Comparison of ENCODE assay signal across 8 cellular contexts in genomic region chr1:229340496-229340895, GRCh38. TPM values are rescaled to one million over a fixed set of nuclear protein-coding genes. Genes with fewer than 3 reads are reported as not detected.
DNase-seq lines count a peak whose midpoint lies in the region; ATAC-seq and TF ChIP-seq lines count a peak whose summit lies in the region.

No MANE protein-coding gene starts in this region.

- H3K36me3 Mint-ChIP-seq in activated CD4-positive, alpha-beta T cell treated with anti-CD3 and anti-CD28 coated beads for 36 hours (ENCODE audit: low read depth): peaks cover 6% of the 10 kb centered on the region
- peaks cover under 1% of the 10 kb centered on the region for H3K36me3 Mint-ChIP-seq in progenitor cell of endocrine pancreas (ENCODE audit: insufficient read depth)

- peaks cover 2% of the 10 kb centered on the region for H3K9me3 Mint-ChIP-seq in activated CD4-positive, alpha-beta T cell treated with anti-CD3 and anti-CD28 coated beads for 36 hours (ENCODE audit: low read depth)
- no peaks in the 10 kb centered on the region for H3K9me3 Mint-ChIP-seq in progenitor cell of endocrine pancreas (ENCODE audit: low read depth)

- CTCF ChIA-PET in activated CD4-positive, alpha-beta T cell treated with anti-CD3 and anti-CD28 coated beads for 36 hours (lab: Charles Lee): interaction anchor here (0.6 to 1.0 kb wide), 4 partner anchors 9 to 1615 kb away, joined by 3 to 4 read pairs (median 3); no protein-coding TSS in a partner anchor
- CTCF ChIA-PET in HEK293T (lab: Yijun Ruan, JAX): interaction anchor here (0.9 kb wide), 1 partner anchor 110 kb away, joined by 3 read pairs; no protein-coding TSS in a partner anchor

- H3K4me1 Mint-ChIP-seq in activated CD4-positive, alpha-beta T cell treated with anti-CD3 and anti-CD28 coated beads for 36 hours: peaks cover 45% of the 10 kb centered on the region
- peaks cover 27% of the 10 kb centered on the region for H3K4me1 Mint-ChIP-seq in progenitor cell of endocrine pancreas (ENCODE audit: low read depth)

- peaks cover 9% of the 10 kb centered on the region for H3K27me3 Mint-ChIP-seq in activated CD4-positive, alpha-beta T cell treated with anti-CD3 and anti-CD28 coated beads for 36 hours
- H3K27me3 Mint-ChIP-seq in progenitor cell of endocrine pancreas: peaks cover 17% of the 10 kb centered on the region

- intact Hi-C loops in activated CD4-positive, alpha-beta T cell treated with anti-CD3 and anti-CD28 coated beads for 36 hours (cut with DNase I, micrococcal nuclease): loop anchor here (5.0 to 10.0 kb wide), 4 partner anchors 53 to 1637 kb away; partner anchors contain the start of genes ARV1 (in 1 of the 2), RNF187 (in 1 of the 2) and TTC13 (in 1 of the 2)

- POLR2A ChIA-PET in activated CD4-positive, alpha-beta T cell treated with anti-CD3 and anti-CD28 coated beads for 36 hours (lab: Charles Lee): no interaction called here
- POLR2A ChIA-PET in HEK293T (lab: Yijun Ruan, JAX): interaction anchor here (1.2 kb wide), 1 partner anchor 502 kb away, joined by 3 read pairs; no protein-coding TSS in a partner anchor

- no peak for DNase-seq in activated CD4-positive, alpha-beta T cell treated with anti-CD3 and anti-CD28 coated beads for 36 hours
- DNase-seq in activated CD4-positive, alpha-beta T cell treated with anti-CD3 and anti-CD28 coated beads, Interleukin-2, amount 50 U/mL, for 1 hour: no peak
- peak; percentile 20 to 55 for DNase-seq in NCI-H526 (lab: John Stamatoyannopoulos, UW)
- peak; percentile 68 for DNase-seq in cerebellum (ENCODE audit: low spot score)
- no peak for DNase-seq in progenitor cell of endocrine pancreas (ENCODE audit: low spot score, unreplicated experiment)
- DNase-seq in NCI-H524 treated with DMSO at 0.1 percent for 48 hours (lab: John Stamatoyannopoulos, UW): no peak
- no peak for DNase-seq in GOT3 (lab: John Stamatoyannopoulos, UW)
- no peak for DNase-seq in HEK293T (ENCODE audit: extremely low spot score)

- TF ChIP-seq CTCF in progenitor cell of endocrine pancreas (IDR thresholded peaks at IDR 0.05; ENCODE audit: unreplicated experiment): no peak

- ATAC-seq in activated CD4-positive, alpha-beta T cell treated with anti-CD3 and anti-CD28 coated beads for 36 hours: no peak

- peak overlapping the region; percentile 27 for H3K27ac Mint-ChIP-seq in activated CD4-positive, alpha-beta T cell treated with anti-CD3 and anti-CD28 coated beads for 36 hours
- H3K27ac Mint-ChIP-seq in progenitor cell of endocrine pancreas: no peak overlapping the region

- H3K4me3 Mint-ChIP-seq in activated CD4-positive, alpha-beta T cell treated with anti-CD3 and anti-CD28 coated beads for 36 hours: peak overlapping the region; percentile 88
- H3K4me3 Mint-ChIP-seq in progenitor cell of endocrine pancreas (ENCODE audit: low read depth): peak overlapping the region; percentile 97

TF ChIP-seq in HEK293T, 16 proteins besides CTCF, POLR2A, EP300 and RAD21:
- TF ChIP-seq SP1 (IDR thresholded peaks at IDR 0.05): no peak
- TF ChIP-seq ARNT (IDR thresholded peaks at IDR 0.05): no peak
- no peak for TF ChIP-seq SUZ12 (IDR thresholded peaks at IDR 0.05)
- TF ChIP-seq BHLHE40 (IDR thresholded peaks at IDR 0.05; ENCODE audit: borderline replicate concordance): no peak
- TF ChIP-seq CTBP1 (IDR thresholded peaks at IDR 0.05; ENCODE audit: borderline replicate concordance): no peak
- no peak for TF ChIP-seq FOXK2 (IDR thresholded peaks at IDR 0.05)
- no peak for TF ChIP-seq L3MBTL2 (conservative IDR thresholded peaks at IDR 0.05)
- no peak for TF ChIP-seq ELF4 (IDR thresholded peaks at IDR 0.05)
- TF ChIP-seq HDGF (IDR thresholded peaks at IDR 0.05; ENCODE audit: borderline replicate concordance): no peak
- TF ChIP-seq FOXM1 (IDR thresholded peaks at IDR 0.05; ENCODE audit: borderline replicate concordance): no peak

RNA-seq across cellular contexts. Expression of gene CCSAP, which starts 2.4 kb away (rescaled TPM):
- total RNA-seq in activated CD4-positive, alpha-beta T cell treated with anti-CD3 and anti-CD28 coated beads for 36 hours: 1 to 10 TPM; 7.9 to 8.4 TPM
- total RNA-seq in cerebellum (62.5 TPM), progenitor cell of endocrine pancreas (10.5 and 10.9 TPM in 2 replicates)

Comparison
In these comparisons a context has a peak if more than half of its experiments do, and no peak if none do; other contexts are left out.
1. DNase-seq: peak in NCI-H526 (2 of 2) and cerebellum (single experiment); none in activated CD4-positive, alpha-beta T cell treated with anti-CD3 and anti-CD28 coated beads for 36 hours (single experiment), activated CD4-positive, alpha-beta T cell treated with anti-CD3 and anti-CD28 coated beads, Interleukin-2, amount 50 U/mL, for 1 hour (single experiment), progenitor cell of endocrine pancreas (single experiment), NCI-H524 treated with DMSO at 0.1 percent for 48 hours (single experiment), GOT3 (single experiment) and HEK293T (single experiment).